In genomic region chr20:51067792-51068191, GRCh38 we compare ENCODE assay signal across 16 cellular contexts.
"Had no signal": no experiment of that assay in that cellular context is flagged by ENCODE, and none has a peak within 500 bp of the region (broad histone marks: within the 10 kb centered on the region; RNA-seq: fewer than 3 reads in every experiment).

No MANE protein-coding gene starts in this region.

- H3K4me2 ChIP-seq: hepatocyte had no signal

- H3K79me2 ChIP-seq: hepatocyte had no signal

- H3K27me3 ChIP-seq: upper lobe of left lung had no signal

- DNase-seq: activated naive CD4-positive, alpha-beta T cell treated with anti-CD3 and anti-CD28 coated beads, Interleukin-2, amount 50 U/mL, for 16 hours; caudate nucleus; effector CD8-positive, alpha-beta T cell; stimulated activated CD4-positive, alpha-beta T cell treated with anti-CD3 and anti-CD28 coated beads, Interleukin-12 subunit alpha, Interleukin-12 subunit beta, amount 100 ng/mL, for 4 hours; stimulated activated naive CD4-positive, alpha-beta T cell; upper lobe of left lung had no signal

- H2AFZ ChIP-seq: hepatocyte had no signal

- H3K4me1 ChIP-seq: adrenal gland, gastroesophageal sphincter, suprapubic skin, upper lobe of left lung had no signal

- H3K27ac ChIP-seq: adrenal gland, coronary artery, epithelial cell of prostate, gastroesophageal sphincter, hepatocyte, suprapubic skin, upper lobe of left lung had no signal

- FAIRE-seq: TTC549 had no signal

- H3K36me3 ChIP-seq: adrenal gland, gastroesophageal sphincter, suprapubic skin, upper lobe of left lung had no signal

- ATAC-seq: activated CD4-positive, CD25-positive, alpha-beta regulatory T cell treated with anti-CD3 and anti-CD28 coated beads, Interleukin-2, amount 50 U/mL, for 24 hours; gastroesophageal sphincter; sciatic nerve had no signal

- H3K9me3 Mint-ChIP-seq: neural crest cell had no signal

- H3K9me3 ChIP-seq: adrenal gland, gastroesophageal sphincter, suprapubic skin, upper lobe of left lung had no signal

- H3K4me3 ChIP-seq: adrenal gland, coronary artery, gastroesophageal sphincter, hepatocyte, suprapubic skin, upper lobe of left lung had no signal

- H3K4me3 Mint-ChIP-seq: neural crest cell had no signal
